10 cellular contexts compared by ENCODE assay signal in genomic region chr13:59531571-59532091, GRCh38.
DNase-seq lines count a peak whose midpoint lies in the region; ATAC-seq and TF ChIP-seq lines count a peak whose summit lies in the region.
"Had no signal": no experiment of that assay in that cellular context is flagged by ENCODE, and none has a peak within 500 bp of the region (broad histone marks: within the 10 kb centered on the region; RNA-seq: fewer than 3 reads in every experiment).

No MANE protein-coding gene starts in this region.

- TF ChIP-seq POLR2A in heart left ventricle (IDR thresholded peaks at IDR 0.05): no peak

- H3K27ac Mint-ChIP-seq in activated naive CD4-positive, alpha-beta T cell treated with anti-CD3 and anti-CD28 coated beads, Interleukin-2, amount 50 U/mL, for 72 hours: peak overlapping the region; percentile 25 to 44

- no peaks in the 10 kb centered on the region for H3K36me3 ChIP-seq in heart left ventricle

- no peak for TF ChIP-seq CTCF in heart left ventricle (IDR thresholded peaks at IDR 0.05)

- no peak overlapping the region for H3K4me3 ChIP-seq in heart left ventricle

- peaks cover 3 to 41% (median 23%) of the 10 kb centered on the region in 12 donors for H3K4me1 ChIP-seq in heart left ventricle

- intact Hi-C loops in heart left ventricle (cut with DNase I): loop anchor here in 6 of 10 donors (2.0 to 10.0 kb wide), 7 partner anchors 49 to 189 kb away; no protein-coding TSS in a partner anchor
- intact Hi-C loops in posterior vena cava (cut with DNase I): no loop called here

- no peaks in the 10 kb centered on the region for H3K27me3 ChIP-seq in heart left ventricle

- peak; percentile 37 to 40 for ATAC-seq in activated naive CD4-positive, alpha-beta T cell treated with anti-CD3 and anti-CD28 coated beads, Interleukin-2, amount 50 U/mL, for 72 hours
- ATAC-seq in heart left ventricle: peak; percentile 78 to 94 (median 90)
- no peak for ATAC-seq in HG03039 (IDR thresholded peaks at IDR 0.05; ENCODE audit: unreplicated experiment)
- ATAC-seq in HG02759 (IDR thresholded peaks at IDR 0.05; ENCODE audit: unreplicated experiment): no peak

- 14 to 21% (median 15%) methylated on average over 9 of the region's 9 CpGs for WGBS in heart left ventricle, 4 donors

- H3K27ac ChIP-seq in heart left ventricle: peak overlapping the region in 11 of 12 donors; percentile 19 to 72 (median 48)
- H3K27ac ChIP-seq: 22Rv1, VCaP had no signal

- no peaks in the 10 kb centered on the region for H3K9me3 ChIP-seq in heart left ventricle

- peak; percentile 28 for DNase-seq in DMS53 (lab: John Stamatoyannopoulos, UW)
- DNase-seq in DMS53 treated with DMSO at 0.1 percent for 48 hours (lab: John Stamatoyannopoulos, UW; ENCODE audit: unreplicated experiment): no peak
- DNase-seq in NCI-H146 (lab: John Stamatoyannopoulos, UW): peak; percentile 86
- DNase-seq in activated naive CD4-positive, alpha-beta T cell treated with anti-CD3 and anti-CD28 coated beads, Interleukin-2, amount 50 U/mL, for 72 hours (ENCODE audit: low spot score in 2 of 2): no peak
- DNase-seq in heart left ventricle: peak; percentile 87 to 93 (median 90)
- peak; percentile 93 for DNase-seq in posterior vena cava (ENCODE audit: low spot score)

- H3K9me3 Mint-ChIP-seq in activated naive CD4-positive, alpha-beta T cell treated with anti-CD3 and anti-CD28 coated beads, Interleukin-2, amount 50 U/mL, for 72 hours: no peaks in the 10 kb centered on the region

- H3K36me3 Mint-ChIP-seq in activated naive CD4-positive, alpha-beta T cell treated with anti-CD3 and anti-CD28 coated beads, Interleukin-2, amount 50 U/mL, for 72 hours: no peaks in the 10 kb centered on the region

Comparison
In these comparisons a context has a peak if more than half of its experiments do, and no peak if none do; other contexts are left out.
1. DNase-seq: peak in DMS53 (single experiment), NCI-H146 (single experiment), heart left ventricle (5 of 5) and posterior vena cava (single experiment); none in DMS53 treated with DMSO at 0.1 percent for 48 hours (single experiment) and activated naive CD4-positive, alpha-beta T cell treated with anti-CD3 and anti-CD28 coated beads, Interleukin-2, amount 50 U/mL, for 72 hours (0 of 2).
2. ATAC-seq: peak in activated naive CD4-positive, alpha-beta T cell treated with anti-CD3 and anti-CD28 coated beads, Interleukin-2, amount 50 U/mL, for 72 hours (2 of 2) and heart left ventricle (4 of 4); none in HG03039 (single experiment) and HG02759 (single experiment).
3. intact Hi-C loops: an anchor here in heart left ventricle (2.0 to 10.0 kb wide); none called in posterior vena cava.